Comparison of ENCODE assay signal across 18 cellular contexts in genomic region chr11:1771273-1771672, GRCh38. TPM values are rescaled to one million over a fixed set of nuclear protein-coding genes. Genes with fewer than 3 reads are reported as not detected.
DNase-seq lines count a peak whose midpoint lies in the region; ATAC-seq, FAIRE-seq and TF ChIP-seq lines count a peak whose summit lies in the region.
"Had no signal": no experiment of that assay in that cellular context is flagged by ENCODE, and none has a peak within 500 bp of the region (broad histone marks: within the 10 kb centered on the region; RNA-seq: fewer than 3 reads in every experiment).

No MANE protein-coding gene starts in this region.

- H3K36me3 ChIP-seq in keratinocyte (ENCODE audit: control insufficient read depth in 2 of 2, extremely low read depth in 1 of 2, insufficient read depth in 2 of 2, low read length in 2 of 2) (no peaks in the 10 kb centered on the region), transverse colon (no peaks in the 10 kb centered on the region)
- H3K36me3 ChIP-seq: uterus had no signal

- H3K4me3 Mint-ChIP-seq in activated naive CD4-positive, alpha-beta T cell treated with anti-CD3 and anti-CD28 coated beads, Interleukin-2, amount 10 ng/mL, durations not matched to agents 7 days and 5 days, result no peak overlapping the region
- H3K4me3 Mint-ChIP-seq in T-helper 17 cell, result peak overlapping the region; percentile 41
- H3K4me3 Mint-ChIP-seq in activated CD4-positive, alpha-beta memory T cell treated with anti-CD3 and anti-CD28 coated beads, Interleukin-2, amount 10 ng/mL, durations not matched to agents 7 days and 5 days, result no peak overlapping the region
- H3K4me3 Mint-ChIP-seq: activated T-cell treated with anti-CD3 and anti-CD28 coated beads, Interleukin-2, amount 50 U/mL, for 24 hours had no signal

- in situ Hi-C loops in transverse colon (cut with MboI; ENCODE audit: low pct_ligation_motif_present in 1 of 4, low pct_unique_long_range_greater_than_20kb in 1 of 4, low sequenced_read_pairs in 3 of 4), result no loop called here

- peak; percentile 6 for DNase-seq in activated naive CD4-positive, alpha-beta T cell treated with anti-CD3 and anti-CD28 coated beads, Interleukin-2, amount 10 ng/mL, durations not matched to agents 7 days and 5 days
- DNase-seq in activated naive CD4-positive, alpha-beta T cell (lab: John Stamatoyannopoulos, UW), result no peak
- DNase-seq in T-helper 17 cell, result peak in 1 of 3 donors; percentile 2
- DNase-seq in keratinocyte (ENCODE audit: low read depth, low spot score), result no peak
- DNase-seq in transverse colon, result peak; percentile 5
- no peak for DNase-seq in activated CD4-positive, alpha-beta memory T cell treated with anti-CD3 and anti-CD28 coated beads, Interleukin-2, amount 10 ng/mL, durations not matched to agents 7 days and 5 days
- DNase-seq in H54 (ENCODE audit: insufficient read length, low spot score), result no peak
- no peak for DNase-seq in cerebellum (ENCODE audit: low spot score)
- DNase-seq: activated CD4-positive, alpha-beta T cell treated with anti-CD3 and anti-CD28 coated beads for 48 hours; activated T-cell treated with anti-CD3 and anti-CD28 coated beads, Interleukin-2, amount 50 U/mL, for 24 hours; central memory CD4-positive, alpha-beta T cell; foreskin melanocyte; NCI-H345; SK-N-SH; stimulated activated naive CD4-positive, alpha-beta T cell treated with Interleukin-2 at 50 U/mL for 16 hours had no signal

- FAIRE-seq in keratinocyte (lab: Jason Lieb, UNC) (peak; percentile 58), H54 (lab: Jason Lieb, UNC) (no peak)

- peak overlapping the region; percentile 33 for H2AFZ ChIP-seq in keratinocyte (ENCODE audit: control insufficient read depth, low read length)

- H3K27ac ChIP-seq in keratinocyte (ENCODE audit: control insufficient read depth, insufficient read depth, low read length) (peak overlapping the region; percentile 68), transverse colon (no peak overlapping the region)

- no peak for TF ChIP-seq CTCF in keratinocyte (optimal IDR thresholded peaks at IDR 0.05 in 1 of 3, IDR thresholded peaks at IDR 0.05 in 1 of 3, conservative IDR thresholded peaks at IDR 0.05 in 1 of 3; ENCODE audit: extremely low read depth in 1 of 3, insufficient read depth in 2 of 3, low read length in 3 of 3)
- no peak for TF ChIP-seq CTCF in transverse colon (IDR thresholded peaks at IDR 0.05)

- no peak for ATAC-seq in T-helper 17 cell

- H3K9ac ChIP-seq in keratinocyte (ENCODE audit: control insufficient read depth, extremely low read depth, insufficient read depth, low read length), result peak overlapping the region; percentile 2
- H3K9ac ChIP-seq: SK-N-SH had no signal

- no peak for TF ChIP-seq EP300 in transverse colon (IDR thresholded peaks at IDR 0.05; ENCODE audit: low read depth)

- no peaks in the 10 kb centered on the region for H3K9me3 Mint-ChIP-seq in activated naive CD4-positive, alpha-beta T cell treated with anti-CD3 and anti-CD28 coated beads, Interleukin-2, amount 10 ng/mL, durations not matched to agents 7 days and 5 days
- H3K9me3 Mint-ChIP-seq in activated CD4-positive, alpha-beta memory T cell treated with anti-CD3 and anti-CD28 coated beads, Interleukin-2, amount 10 ng/mL, durations not matched to agents 7 days and 5 days, result no peaks in the 10 kb centered on the region
- H3K9me3 Mint-ChIP-seq: activated T-cell treated with anti-CD3 and anti-CD28 coated beads, Interleukin-2, amount 50 U/mL, for 24 hours; naive thymus-derived CD4-positive, alpha-beta T cell had no signal

- WGBS in transverse colon (ENCODE audit: low coverage in 1 of 2), 2 donors, result 85 to 90% methylated on average over 8 to 18 of the region's 18 CpGs

- H4K20me1 ChIP-seq in keratinocyte (ENCODE audit: control insufficient read depth, extremely low read depth, insufficient read depth, low read length), result no peaks in the 10 kb centered on the region

- peak overlapping the region; percentile 69 for H3K4me2 ChIP-seq in keratinocyte (ENCODE audit: control insufficient read depth, extremely low read depth, insufficient read depth, low read depth, low read length)
- H3K4me2 ChIP-seq: SK-N-SH had no signal

- CTCF ChIA-PET in activated naive CD4-positive, alpha-beta T cell treated with anti-CD3 and anti-CD28 coated beads, Interleukin-2, amount 10 ng/mL, durations not matched to agents 7 days and 5 days (lab: Charles Lee), result interaction anchor here (0.6 to 1.3 kb wide), 5 partner anchors 14 to 1960 kb away, joined by 3 to 5 read pairs (median 3); no protein-coding TSS in a partner anchor
- CTCF ChIA-PET in activated CD4-positive, alpha-beta memory T cell treated with anti-CD3 and anti-CD28 coated beads, Interleukin-2, amount 10 ng/mL, durations not matched to agents 7 days and 5 days (lab: Charles Lee), result interaction anchor here (0.6 to 2.1 kb wide), 3 partner anchors 64 to 380 kb away, joined by 3 to 4 read pairs (median 3); no protein-coding TSS in a partner anchor

- TF ChIP-seq POLR2A in transverse colon (IDR thresholded peaks at IDR 0.05) (no peak), H54 (IDR thresholded peaks at IDR 0.05; ENCODE audit: low read depth, low read length) (no peak)

- H3K4me3 ChIP-seq in keratinocyte (ENCODE audit: control insufficient read depth in 2 of 3, extremely low read depth in 1 of 3, insufficient read depth in 2 of 3, low read depth in 1 of 3, low read length in 3 of 3) (no peak overlapping the region), transverse colon (no peak overlapping the region)
- H3K4me3 ChIP-seq: lung, uterus had no signal

- dilution Hi-C loops in keratinocyte (cut with MboI; ENCODE audit: extremely low pct_ligation_motif_present, low sequenced_read_pairs), result no loop called here

- H3K27me3 ChIP-seq in keratinocyte (ENCODE audit: control insufficient read depth, extremely low read depth, insufficient read depth, low read length), result no peaks in the 10 kb centered on the region
- no peaks in the 10 kb centered on the region for H3K27me3 ChIP-seq in transverse colon
- H3K27me3 ChIP-seq: uterus had no signal

- H3K36me3 Mint-ChIP-seq in activated naive CD4-positive, alpha-beta T cell treated with anti-CD3 and anti-CD28 coated beads, Interleukin-2, amount 10 ng/mL, durations not matched to agents 7 days and 5 days, result no peaks in the 10 kb centered on the region
- H3K36me3 Mint-ChIP-seq in T-helper 17 cell (ENCODE audit: low read depth), result no peaks in the 10 kb centered on the region
- no peaks in the 10 kb centered on the region for H3K36me3 Mint-ChIP-seq in activated CD4-positive, alpha-beta memory T cell treated with anti-CD3 and anti-CD28 coated beads, Interleukin-2, amount 10 ng/mL, durations not matched to agents 7 days and 5 days (ENCODE audit: low read depth)

- H3K9me1 ChIP-seq in keratinocyte (ENCODE audit: control insufficient read depth, extremely low read depth, insufficient read depth, low read length), result no peaks in the 10 kb centered on the region

- H3K4me1 Mint-ChIP-seq in activated naive CD4-positive, alpha-beta T cell treated with anti-CD3 and anti-CD28 coated beads, Interleukin-2, amount 10 ng/mL, durations not matched to agents 7 days and 5 days, result peaks cover 17% of the 10 kb centered on the region
- peaks cover 27% of the 10 kb centered on the region for H3K4me1 Mint-ChIP-seq in T-helper 17 cell
- peaks cover 57% of the 10 kb centered on the region for H3K4me1 Mint-ChIP-seq in activated CD4-positive, alpha-beta memory T cell treated with anti-CD3 and anti-CD28 coated beads, Interleukin-2, amount 10 ng/mL, durations not matched to agents 7 days and 5 days

- H3K79me2 ChIP-seq in keratinocyte (ENCODE audit: control insufficient read depth, insufficient read depth, low read length), result no peaks in the 10 kb centered on the region

- intact Hi-C loops in transverse colon (cut with DNase I; ENCODE audit: low total_unique reads), result no loop called here

- H3K9me3 ChIP-seq in T-helper 17 cell (ENCODE audit: control insufficient read depth, low read length, poor library complexity, severe bottlenecking), result no peaks in the 10 kb centered on the region
- H3K9me3 ChIP-seq in keratinocyte (ENCODE audit: control insufficient read depth, low read depth, low read length), result no peaks in the 10 kb centered on the region
- no peaks in the 10 kb centered on the region for H3K9me3 ChIP-seq in transverse colon
- H3K9me3 ChIP-seq: SK-N-SH, uterus had no signal

- H3K27me3 Mint-ChIP-seq in activated naive CD4-positive, alpha-beta T cell treated with anti-CD3 and anti-CD28 coated beads, Interleukin-2, amount 10 ng/mL, durations not matched to agents 7 days and 5 days, result peaks cover 24% of the 10 kb centered on the region
- H3K27me3 Mint-ChIP-seq in T-helper 17 cell, result no peaks in the 10 kb centered on the region
- peaks cover 9% of the 10 kb centered on the region for H3K27me3 Mint-ChIP-seq in activated CD4-positive, alpha-beta memory T cell treated with anti-CD3 and anti-CD28 coated beads, Interleukin-2, amount 10 ng/mL, durations not matched to agents 7 days and 5 days
- H3K27me3 Mint-ChIP-seq: activated T-cell treated with anti-CD3 and anti-CD28 coated beads, Interleukin-2, amount 50 U/mL, for 24 hours had no signal

- POLR2A ChIA-PET in activated CD4-positive, alpha-beta memory T cell treated with anti-CD3 and anti-CD28 coated beads, Interleukin-2, amount 10 ng/mL, durations not matched to agents 7 days and 5 days (lab: Charles Lee), result no interaction called here

- no peak overlapping the region for H3K27ac Mint-ChIP-seq in activated naive CD4-positive, alpha-beta T cell treated with anti-CD3 and anti-CD28 coated beads, Interleukin-2, amount 10 ng/mL, durations not matched to agents 7 days and 5 days
- no peak overlapping the region for H3K27ac Mint-ChIP-seq in T-helper 17 cell
- no peak overlapping the region for H3K27ac Mint-ChIP-seq in activated CD4-positive, alpha-beta memory T cell treated with anti-CD3 and anti-CD28 coated beads, Interleukin-2, amount 10 ng/mL, durations not matched to agents 7 days and 5 days

- H3K4me1 ChIP-seq in keratinocyte (ENCODE audit: control insufficient read depth, extremely low read depth, insufficient read depth, low read length), result peaks cover 31% of the 10 kb centered on the region
- H3K4me1 ChIP-seq in transverse colon, result peaks cover 0 to 24% (median 14%) of the 10 kb centered on the region in 4 donors
- H3K4me1 ChIP-seq: uterus had no signal

RNA-seq across cellular contexts. Expression of gene CTSD, which starts 7.5 kb away (rescaled TPM):
- total RNA-seq in T-helper 17 cell (10 to 100 TPM; 79.6 to 83.2 TPM), transverse colon (1,000 to 10,000 TPM in 2 of 4 donors, 100 to 1,000 TPM in 2; 548 to 1,794 (median 1,176) TPM), cerebellum (24.1 TPM)
- polyA plus RNA-seq in keratinocyte, result 152 to 353 TPM (median 215 TPM) in 3 replicates
- polyA plus RNA-seq in keratinocyte (2011; ENCODE audit: low read depth), result 210 TPM
- 237 and 358 TPM in 2 replicates for polyA plus RNA-seq in keratinocyte (2011; cell fraction: cytosol; rRNA removed)
- polyA plus RNA-seq in keratinocyte (2011; cell fraction: nucleus; rRNA removed), result 570 and 746 TPM in 2 replicates
- 327 and 379 TPM in 2 replicates for polyA plus RNA-seq in keratinocyte (2012; ENCODE audit: low replicate concordance)
- polyA minus RNA-seq in keratinocyte, result 282 to 776 TPM (median 516 TPM) in 3 replicates
- polyA minus RNA-seq in keratinocyte (2011; cell fraction: cytosol; rRNA and poly(A)+ RNA removed), result 498 TPM
- polyA minus RNA-seq in keratinocyte (2011; cell fraction: nucleus; rRNA and poly(A)+ RNA removed), result 693 and 756 TPM in 2 replicates
- total RNA-seq in activated CD4-positive, alpha-beta memory T cell treated with anti-CD3 and anti-CD28 coated beads, Interleukin-2, amount 10 ng/mL, durations not matched to agents 7 days and 5 days, result 100 to 1,000 TPM; 156 to 172 TPM

RNA-seq across cellular contexts. Expression of gene IFITM10, which starts 20.9 kb away (rescaled TPM):
- under 1 TPM; 0.78 to 0.90 TPM for total RNA-seq in T-helper 17 cell
- polyA plus RNA-seq in keratinocyte, result 0.03 to 0.18 TPM (median 0.14 TPM) in 3 replicates
- polyA plus RNA-seq in keratinocyte (2011; ENCODE audit: low read depth), result 0.36 TPM
- polyA plus RNA-seq in keratinocyte (2011; cell fraction: cytosol; rRNA removed), result not detected in 2 replicates
- polyA plus RNA-seq in keratinocyte (2011; cell fraction: nucleus; rRNA removed), result 0.46 and 1.2 TPM in 2 replicates
- 0.19 and 1.1 TPM in 2 replicates for polyA plus RNA-seq in keratinocyte (2012; ENCODE audit: low replicate concordance)
- 0.03 to 0.13 TPM in 2 of 3 replicates, not detected in the other for polyA minus RNA-seq in keratinocyte
- polyA minus RNA-seq in keratinocyte (2011; cell fraction: cytosol; rRNA and poly(A)+ RNA removed), result not detected
- polyA minus RNA-seq in keratinocyte (2011; cell fraction: nucleus; rRNA and poly(A)+ RNA removed), result 0.53 and 1.0 TPM in 2 replicates
- total RNA-seq in transverse colon, result 10 to 100 TPM in 1 of 4 donors, 1 to 10 TPM in 2, under 1 TPM in 1; 0.68 to 13.5 (median 1.3) TPM
- 1 to 10 TPM in 1 of 2 experiments, under 1 TPM in 1; 0.70 to 1.3 TPM for total RNA-seq in activated CD4-positive, alpha-beta memory T cell treated with anti-CD3 and anti-CD28 coated beads, Interleukin-2, amount 10 ng/mL, durations not matched to agents 7 days and 5 days
- total RNA-seq in cerebellum, result 4.5 TPM
- polyA plus RNA-seq: naive thymus-derived CD4-positive, alpha-beta T cell had no signal

Comparison
In these comparisons a context has a peak if more than half of its experiments do, and no peak if none do; other contexts are left out.
1. DNase-seq: peak in activated naive CD4-positive, alpha-beta T cell treated with anti-CD3 and anti-CD28 coated beads, Interleukin-2, amount 10 ng/mL, durations not matched to agents 7 days and 5 days (single experiment) and transverse colon (single experiment); none in activated naive CD4-positive, alpha-beta T cell (0 of 4), keratinocyte (single experiment), activated CD4-positive, alpha-beta memory T cell treated with anti-CD3 and anti-CD28 coated beads, Interleukin-2, amount 10 ng/mL, durations not matched to agents 7 days and 5 days (single experiment), H54 (single experiment) and cerebellum (single experiment).